33 cellular contexts compared by ENCODE assay signal in the genomic region with DNA sequence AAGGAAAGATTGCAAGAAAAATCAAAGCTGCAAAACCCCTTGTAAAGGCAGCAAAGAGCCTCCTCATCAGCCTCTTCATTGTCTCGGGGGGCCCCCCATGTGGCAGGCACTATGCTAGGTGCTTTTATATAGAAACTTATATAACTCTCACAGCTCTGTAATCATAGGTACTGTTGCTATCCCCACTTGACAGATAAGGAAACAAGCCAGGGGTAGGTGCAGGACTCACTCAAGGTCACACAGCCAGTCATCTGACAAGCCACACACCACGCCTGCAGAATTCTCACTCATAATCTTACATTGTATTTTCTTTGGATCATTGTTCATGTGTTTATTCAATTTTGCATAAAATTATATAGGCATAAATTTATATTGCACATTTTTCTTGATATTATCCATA.
"Had no signal": no experiment of that assay in that cellular context is flagged by ENCODE, and none has a peak within 500 bp of the region (broad histone marks: within the 10 kb centered on the region; RNA-seq: fewer than 3 reads in every experiment).

No MANE protein-coding gene starts in this region.

- H3K27ac ChIP-seq: ascending aorta, cardiac muscle cell, VCaP had no signal

- ATAC-seq: activated CD4-positive, alpha-beta T cell treated with anti-CD3 and anti-CD28 coated beads for 36 hours; activated CD4-positive, CD25-positive, alpha-beta regulatory T cell treated with anti-CD3 and anti-CD28 coated beads, Interleukin-2, amount 50 U/mL, for 24 hours; activated CD8-positive, alpha-beta memory T cell treated with anti-CD3 and anti-CD28 coated beads, Interleukin-2, amount 10 ng/mL, durations not matched to agents 7 days and 5 days; activated CD8-positive, alpha-beta T cell treated with anti-CD3 and anti-CD28 coated beads, Interleukin-2, amount 10 ng/mL, durations not matched to agents 7 days and 5 days; activated naive CD8-positive, alpha-beta T cell treated with anti-CD3 and anti-CD28 coated beads, Interleukin-2, amount 50 U/mL, for 24 hours; WTC11 had no signal

- H3K4me1 ChIP-seq: ascending aorta had no signal

- FAIRE-seq: bronchial epithelial cell, TTC549 had no signal

- H3K36me3 ChIP-seq: ascending aorta, cardiac muscle cell had no signal

- H3K27me3 ChIP-seq: ascending aorta, cardiac muscle cell had no signal

- H3K4me3 ChIP-seq: ascending aorta, cardiac muscle cell had no signal

- H3K9me3 ChIP-seq: ascending aorta had no signal

- DNase-seq: activated CD4-positive, alpha-beta memory T cell treated with anti-CD3 and anti-CD28 coated beads, Interleukin-2, amount 10 ng/mL, durations not matched to agents 7 days and 5 days; activated CD4-positive, alpha-beta T cell treated with anti-CD3 and anti-CD28 coated beads for 1 hour; activated CD4-positive, alpha-beta T cell treated with anti-CD3 and anti-CD28 coated beads for 36 hours; activated CD4-positive, alpha-beta T cell treated with anti-CD3 and anti-CD28 coated beads for 48 hours; activated CD4-positive, alpha-beta T cell treated with anti-CD3 and anti-CD28 coated beads, Interleukin-2, amount 10 ng/mL, durations not matched to agents 7 days and 5 days; activated CD4-positive, alpha-beta T cell treated with anti-CD3 and anti-CD28 coated beads, Interleukin-2, amount 50 U/mL, for 48 hours; activated CD4-positive, CD25-positive, alpha-beta regulatory T cell; activated CD8-positive, alpha-beta memory T cell treated with anti-CD3 and anti-CD28 coated beads for 24 hours; activated CD8-positive, alpha-beta memory T cell treated with anti-CD3 and anti-CD28 coated beads, Interleukin-2, amount 10 ng/mL, durations not matched to agents 7 days and 5 days; activated CD8-positive, alpha-beta memory T cell treated with anti-CD3 and anti-CD28 coated beads, Interleukin-2, amount 50 U/mL, for 48 hours; activated CD8-positive, alpha-beta T cell treated with anti-CD3 and anti-CD28 coated beads, Interleukin-2, amount 10 ng/mL, durations not matched to agents 7 days and 5 days; activated effector memory CD4-positive, alpha-beta T cell treated with Interleukin-2 at 50 U/mL for 16 hours; activated gamma-delta T cell; activated naive CD4-positive, alpha-beta T cell treated with anti-CD3 and anti-CD28 coated beads, Interleukin-2, amount 10 ng/mL, durations not matched to agents 7 days and 5 days; activated naive CD4-positive, alpha-beta T cell treated with Interleukin-2 at 50 U/mL for 16 hours; activated naive CD8-positive, alpha-beta T cell treated with anti-CD3 and anti-CD28 coated beads, Interleukin-2, amount 10 ng/mL, durations not matched to agents 7 days and 5 days; activated naive CD8-positive, alpha-beta T cell treated with anti-CD3 and anti-CD28 coated beads, Interleukin-2, amount 50 U/mL, for 24 hours; activated T-cell treated with anti-CD3 and anti-CD28 coated beads, Interleukin-2, amount 50 U/mL, for 24 hours; activated T-cell treated with anti-CD3 and anti-CD28 coated beads, Interleukin-2, amount 50 U/mL, for 48 hours; amygdala; anterior cingulate cortex; central memory CD4-positive, alpha-beta T cell; SW 1271; T-helper 1 cell; T-helper 2 cell; T-helper 9 cell had no signal
